In genomic region chr12:49280545-49280944, GRCh38 we compare ENCODE assay signal across 16 cellular contexts. TPM values are rescaled to one million over a fixed set of nuclear protein-coding genes. Genes with fewer than 3 reads are reported as not detected.
"Had no signal": no experiment of that assay in that cellular context is flagged by ENCODE, and none has a peak within 500 bp of the region (broad histone marks: within the 10 kb centered on the region; RNA-seq: fewer than 3 reads in every experiment).

No MANE protein-coding gene starts in this region.

RNA-seq across cellular contexts. Expression of gene PRPH, which starts 14.4 kb away (rescaled TPM):
- total RNA-seq: myocyte; naive thymus-derived CD8-positive, alpha-beta T cell; natural killer cell treated with Interleukin-12 subunit alpha and Interleukin-12 subunit beta and Interleukin-15 and Interleukin-18, amount 100 ng/mL, for 72 hours; osteocyte; smooth muscle cell; upper lobe of right lung had no signal
- polyA plus RNA-seq: naive thymus-derived CD8-positive, alpha-beta T cell; neural cell; smooth muscle cell had no signal

RNA-seq across cellular contexts. Expression of gene C1QL4, which starts 56.4 kb away (rescaled TPM):
- total RNA-seq: naive thymus-derived CD8-positive, alpha-beta T cell; natural killer cell treated with Interleukin-12 subunit alpha and Interleukin-12 subunit beta and Interleukin-15 and Interleukin-18, amount 100 ng/mL, for 72 hours; osteocyte; pancreas; posterior vena cava; right atrium auricular region; sciatic nerve; smooth muscle cell; stomach; subcutaneous adipose tissue; thoracic aorta; tibial nerve; upper lobe of right lung; urinary bladder had no signal
- polyA plus RNA-seq: naive thymus-derived CD8-positive, alpha-beta T cell; pancreas; stomach; urinary bladder had no signal
